17 cellular contexts compared by ENCODE assay signal in genomic region chr2:239835056-239835455, GRCh38.
DNase-seq lines count a peak whose midpoint lies in the region; FAIRE-seq and TF ChIP-seq lines count a peak whose summit lies in the region.
"Had no signal": no experiment of that assay in that cellular context is flagged by ENCODE, and none has a peak within 500 bp of the region (broad histone marks: within the 10 kb centered on the region; RNA-seq: fewer than 3 reads in every experiment).

No MANE protein-coding gene starts in this region.

- peaks cover 0 to 4% (median 0%) of the 10 kb centered on the region in 7 donors for H3K27me3 ChIP-seq in spleen (replicated peaks in 1 of 7)
- H3K27me3 ChIP-seq in suprapubic skin, result no peaks in the 10 kb centered on the region
- H3K27me3 ChIP-seq: BE2C had no signal

- TF ChIP-seq EP300 in suprapubic skin (IDR thresholded peaks at IDR 0.05), result no peak

- TF ChIP-seq POLR2A in spleen (IDR thresholded peaks at IDR 0.05) (no peak), suprapubic skin (IDR thresholded peaks at IDR 0.05) (no peak)

- TF ChIP-seq CTCF in endothelial cell (IDR thresholded peaks at IDR 0.05; ENCODE audit: unreplicated experiment) (no peak), kidney (IDR thresholded peaks at IDR 0.05; ENCODE audit: borderline replicate concordance, extremely low read depth, insufficient read depth) (no peak), spleen (IDR thresholded peaks at IDR 0.05 in 8 of 11, conservative IDR thresholded peaks at IDR 0.05 in 3 of 11) (no peak), suprapubic skin (IDR thresholded peaks at IDR 0.05) (no peak)

- H3K36me3 ChIP-seq in kidney (ENCODE audit: control insufficient read depth in 1 of 2, insufficient read depth in 2 of 2, low read length in 2 of 2), result no peaks in the 10 kb centered on the region
- no peaks in the 10 kb centered on the region for H3K36me3 ChIP-seq in spleen
- no peaks in the 10 kb centered on the region for H3K36me3 ChIP-seq in suprapubic skin
- H3K36me3 ChIP-seq: BE2C had no signal

- peaks cover 6% of the 10 kb centered on the region for H3K27me3 Mint-ChIP-seq in endothelial cell (ENCODE audit: unreplicated experiment)

- H3K4me3 Mint-ChIP-seq in endothelial cell (ENCODE audit: unreplicated experiment), result no peak overlapping the region
- H3K4me3 Mint-ChIP-seq: CD4-positive, alpha-beta memory T cell; GM23338; H9 had no signal

- H3K9me3 ChIP-seq in kidney (ENCODE audit: control insufficient read depth in 1 of 2, low read length in 2 of 2) (peaks cover 0 to 6% of the 10 kb centered on the region in 2 donors), spleen (peaks cover 0 to 13% (median 10%) of the 10 kb centered on the region in 8 donors), suprapubic skin (peaks cover 5% of the 10 kb centered on the region)
- H3K9me3 ChIP-seq: BE2C had no signal

- peaks cover 4% of the 10 kb centered on the region for H3K9me3 Mint-ChIP-seq in endothelial cell (ENCODE audit: unreplicated experiment)

- no peak for FAIRE-seq in kidney (lab: Jason Lieb, UNC)
- FAIRE-seq: A549, GM12878, GM18507 had no signal

- peak; percentile 18 for DNase-seq in activated CD8-positive, alpha-beta memory T cell treated with anti-CD3 and anti-CD28 coated beads, Interleukin-2, amount 50 U/mL, for 48 hours
- DNase-seq in activated CD8-positive, alpha-beta memory T cell treated with anti-CD3 and anti-CD28 coated beads, Interleukin-2, amount 50 U/mL, for 4 hours, result no peak
- no peak for DNase-seq in endothelial cell (ENCODE audit: low spot score)
- DNase-seq in kidney, result peak; percentile 27
- DNase-seq in spleen, result peak; percentile 27
- DNase-seq in retina, result no peak
- no peak for DNase-seq in suprapubic skin (ENCODE audit: low spot score in 2 of 2)
- no peak for DNase-seq in SKM-1 treated with dmso at 0.1 percent for 144 hours (lab: John Stamatoyannopoulos, UW; ENCODE audit: unreplicated experiment)
- DNase-seq: BE2C; CD4-positive, alpha-beta memory T cell; DMS79; H9 had no signal

- no peak overlapping the region for H3K9ac ChIP-seq in kidney (ENCODE audit: low read length in 2 of 2)

- H3K27ac ChIP-seq in kidney (ENCODE audit: low read depth in 2 of 2, low read length in 2 of 2) (no peak overlapping the region), spleen (no peak overlapping the region), suprapubic skin (no peak overlapping the region)
- H3K27ac ChIP-seq: A549, C4-2B had no signal

- H3K4me1 ChIP-seq in kidney (ENCODE audit: control insufficient read depth in 1 of 2, insufficient read depth in 1 of 2, low read depth in 1 of 2, low read length in 2 of 2) (peaks cover 0 to 6% of the 10 kb centered on the region in 2 donors), spleen (peaks cover 0 to 21% (median 7%) of the 10 kb centered on the region in 6 donors), suprapubic skin (no peaks in the 10 kb centered on the region)
- H3K4me1 ChIP-seq: A549, BE2C had no signal

- peaks cover 35% of the 10 kb centered on the region for H3K4me1 Mint-ChIP-seq in endothelial cell (ENCODE audit: unreplicated experiment)
- H3K4me1 Mint-ChIP-seq: CD4-positive, alpha-beta memory T cell had no signal

- intact Hi-C loops in kidney (cut with DNase I), result no loop called here
- intact Hi-C loops in spleen (cut with DNase I; ENCODE audit: low total_unique reads), result no loop called here

- peak overlapping the region; percentile 52 for H3K27ac Mint-ChIP-seq in endothelial cell (ENCODE audit: unreplicated experiment)
- H3K27ac Mint-ChIP-seq: CD4-positive, alpha-beta memory T cell; GM23338; H9 had no signal

- H3K4me3 ChIP-seq in kidney (ENCODE audit: low read length in 2 of 2), result no peak overlapping the region
- no peak overlapping the region for H3K4me3 ChIP-seq in spleen
- no peak overlapping the region for H3K4me3 ChIP-seq in suprapubic skin
- H3K4me3 ChIP-seq: A549, GM12878, GM23338 had no signal

- H3K36me3 Mint-ChIP-seq in endothelial cell (ENCODE audit: low read depth, unreplicated experiment), result peaks cover 6% of the 10 kb centered on the region
- H3K36me3 Mint-ChIP-seq: CD4-positive, alpha-beta memory T cell had no signal

- 90 to 97% (median 90%) methylated on average over 5 of the region's 5 CpGs for WGBS in spleen, 5 donors
- 89% methylated on average over 5 of the region's 5 CpGs for WGBS in suprapubic skin

Comparison
In these comparisons a context has a peak if more than half of its experiments do, and no peak if none do; other contexts are left out.
1. DNase-seq: peak in activated CD8-positive, alpha-beta memory T cell treated with anti-CD3 and anti-CD28 coated beads, Interleukin-2, amount 50 U/mL, for 48 hours (single experiment), kidney (single experiment) and spleen (single experiment); none in activated CD8-positive, alpha-beta memory T cell treated with anti-CD3 and anti-CD28 coated beads, Interleukin-2, amount 50 U/mL, for 4 hours (single experiment), endothelial cell (single experiment), retina (single experiment), suprapubic skin (0 of 2) and SKM-1 treated with dmso at 0.1 percent for 144 hours (single experiment).